ENCODE assay signal across 8 cellular contexts in genomic region chr18:33761363-33761762, GRCh38.
A peak's percentile ranks its signal among the peaks of the same experiment; 100 is the strongest.
DNase-seq lines count a peak whose midpoint lies in the region; ATAC-seq and TF ChIP-seq lines count a peak whose summit lies in the region.

No MANE protein-coding gene starts in this region.

- TF ChIP-seq EP300 in tibial nerve (IDR thresholded peaks at IDR 0.05) (no peak), upper lobe of left lung (IDR thresholded peaks at IDR 0.05) (no peak)

- peaks cover 0 to 4% (median 1%) of the 10 kb centered on the region in 4 donors for H3K4me1 ChIP-seq in tibial nerve
- H3K4me1 ChIP-seq in upper lobe of left lung: no peaks in the 10 kb centered on the region

- ATAC-seq in upper lobe of left lung (ENCODE audit: low FRiP score in 2 of 2) (no peak), HG02759 (IDR thresholded peaks at IDR 0.05; ENCODE audit: unreplicated experiment) (no peak)

- H3K27ac ChIP-seq in tibial nerve: no peak overlapping the region
- no peak overlapping the region for H3K27ac ChIP-seq in upper lobe of left lung

- no peaks in the 10 kb centered on the region for H3K27me3 ChIP-seq in tibial nerve
- no peaks in the 10 kb centered on the region for H3K27me3 ChIP-seq in upper lobe of left lung

- DNase-seq in SIG-M5 treated with dmso at 0.1 percent for 504 hours (lab: John Stamatoyannopoulos, UW; ENCODE audit: unreplicated experiment) (peak; percentile 15), SIG-M5 (lab: John Stamatoyannopoulos, UW) (no peak), NCI-H748 treated with DMSO at 0.1 percent for 48 hours (lab: John Stamatoyannopoulos, UW) (peak; percentile 58), fibroblast of mammary gland (ENCODE audit: low read depth) (peak; percentile 59), tibial nerve (ENCODE audit: low spot score in 2 of 2) (peak in 1 of 2 donors; percentile 35), upper lobe of left lung (no peak)
- DNase-seq in stimulated activated CD4-positive, alpha-beta T cell treated with anti-CD3 and anti-CD28 coated beads, Interleukin-4, amount 100 ng/mL, for 24 hours: no peak

- no peaks in the 10 kb centered on the region for H3K9me3 ChIP-seq in tibial nerve
- no peaks in the 10 kb centered on the region for H3K9me3 ChIP-seq in upper lobe of left lung

- H3K4me3 ChIP-seq in fibroblast of mammary gland (ENCODE audit: control insufficient read depth, low read depth, low read length): no peak overlapping the region
- no peak overlapping the region for H3K4me3 ChIP-seq in tibial nerve
- H3K4me3 ChIP-seq in upper lobe of left lung: no peak overlapping the region

- H3K36me3 ChIP-seq in tibial nerve: no peaks in the 10 kb centered on the region
- H3K36me3 ChIP-seq in upper lobe of left lung: no peaks in the 10 kb centered on the region

- TF ChIP-seq POLR2A in tibial nerve (IDR thresholded peaks at IDR 0.05): no peak
- no peak for TF ChIP-seq POLR2A in upper lobe of left lung (IDR thresholded peaks at IDR 0.05)

- TF ChIP-seq CTCF in fibroblast of mammary gland (conservative IDR thresholded peaks at IDR 0.05; ENCODE audit: control insufficient read depth, insufficient read depth, low read depth, low read length) (peak; percentile 41), tibial nerve (IDR thresholded peaks at IDR 0.05) (peak in 4 of 5 experiments; percentile 18 to 31 (median 24)), upper lobe of left lung (IDR thresholded peaks at IDR 0.05) (no peak)

Comparison
In these comparisons a context has a peak if more than half of its experiments do, and no peak if none do; other contexts are left out.
1. DNase-seq: peak in SIG-M5 treated with dmso at 0.1 percent for 504 hours (single experiment), NCI-H748 treated with DMSO at 0.1 percent for 48 hours (single experiment) and fibroblast of mammary gland (single experiment); none in SIG-M5 (single experiment), upper lobe of left lung (0 of 2) and stimulated activated CD4-positive, alpha-beta T cell treated with anti-CD3 and anti-CD28 coated beads, Interleukin-4, amount 100 ng/mL, for 24 hours (single experiment).
2. CTCF ChIP-seq: peak in fibroblast of mammary gland (single experiment) and tibial nerve (4 of 5); none in upper lobe of left lung (0 of 6).